ENCODE assay signal across 27 cellular contexts in genomic region chr3:105534491-105534890, GRCh38.
"Had no signal": no experiment of that assay in that cellular context is flagged by ENCODE, and none has a peak within 500 bp of the region (broad histone marks: within the 10 kb centered on the region; RNA-seq: fewer than 3 reads in every experiment).

No MANE protein-coding gene starts in this region.

- H3K27me3 ChIP-seq: esophagus muscularis mucosa, foreskin keratinocyte, gastroesophageal sphincter, heart left ventricle, hepatocyte, neural progenitor cell, right atrium auricular region, stomach, thyroid gland, vagina had no signal

- H3K4me1 Mint-ChIP-seq: endodermal cell; memory B cell; mesothelial cell of epicardium; naive thymus-derived CD4-positive, alpha-beta T cell; nephron; neural progenitor cell; stimulated activated effector memory CD8-positive, alpha-beta T cell treated with anti-CD3 and anti-CD28 coated beads, Interleukin-12 subunit alpha, Interleukin-12 subunit beta, amount 100 ng/mL, for 72 hours had no signal

- FAIRE-seq: kidney had no signal

- ATAC-seq: foreskin keratinocyte; gastroesophageal sphincter; heart left ventricle; left lobe of liver; mucosa of descending colon; naive thymus-derived CD4-positive, alpha-beta T cell; sciatic nerve; stimulated activated effector memory CD8-positive, alpha-beta T cell treated with anti-CD3 and anti-CD28 coated beads, Interleukin-12 subunit alpha, Interleukin-12 subunit beta, amount 100 ng/mL, for 72 hours had no signal

- H3K4me3 ChIP-seq: esophagus muscularis mucosa, gastroesophageal sphincter, heart left ventricle, hepatocyte, lung, mucosa of descending colon, neural progenitor cell, right atrium auricular region, stomach, thyroid gland, vagina had no signal

- H3K4me1 ChIP-seq: esophagus muscularis mucosa, foreskin keratinocyte, gastroesophageal sphincter, heart left ventricle, neural progenitor cell, right atrium auricular region, stomach, thyroid gland, vagina had no signal

- H2AFZ ChIP-seq: hepatocyte, neural progenitor cell, parathyroid adenoma had no signal

- H3K27ac ChIP-seq: esophagus muscularis mucosa, foreskin keratinocyte, gastroesophageal sphincter, heart left ventricle, hepatocyte, neural progenitor cell, parathyroid adenoma, right atrium auricular region, stomach, thyroid gland, vagina had no signal

- H3K9ac ChIP-seq: neural progenitor cell, parathyroid adenoma had no signal

- H3K9me3 ChIP-seq: esophagus muscularis mucosa, gastroesophageal sphincter, heart left ventricle, mucosa of descending colon, right atrium auricular region, stomach, thyroid gland, vagina had no signal

- H3K27ac Mint-ChIP-seq: endodermal cell; memory B cell; mesothelial cell of epicardium; naive thymus-derived CD4-positive, alpha-beta T cell; nephron; neural progenitor cell; progenitor cell of endocrine pancreas; stimulated activated effector memory CD8-positive, alpha-beta T cell treated with anti-CD3 and anti-CD28 coated beads, Interleukin-12 subunit alpha, Interleukin-12 subunit beta, amount 100 ng/mL, for 72 hours had no signal

- H3K36me3 ChIP-seq: heart left ventricle, neural progenitor cell, right atrium auricular region, thyroid gland, vagina had no signal

- H3K27me3 Mint-ChIP-seq: memory B cell; naive thymus-derived CD4-positive, alpha-beta T cell; progenitor cell of endocrine pancreas had no signal

- DNase-seq: effector CD8-positive, alpha-beta T cell; endodermal cell; foreskin keratinocyte; heart left ventricle; kidney; mucosa of descending colon; naive thymus-derived CD4-positive, alpha-beta T cell; stimulated activated CD4-positive, alpha-beta T cell treated with anti-CD3 and anti-CD28 coated beads, Interleukin-2, amount 100 ng/mL, for 24 hours; stimulated activated CD4-positive, alpha-beta T cell treated with anti-CD3 and anti-CD28 coated beads, Interleukin-4, amount 100 ng/mL, for 24 hours; stimulated activated naive CD4-positive, alpha-beta T cell treated with Interleukin-2 at 50 U/mL for 16 hours; stomach; thyroid gland had no signal

- H3K4me3 Mint-ChIP-seq: endodermal cell; memory B cell; mesothelial cell of epicardium; naive thymus-derived CD4-positive, alpha-beta T cell; nephron; neural progenitor cell; stimulated activated effector memory CD8-positive, alpha-beta T cell treated with anti-CD3 and anti-CD28 coated beads, Interleukin-12 subunit alpha, Interleukin-12 subunit beta, amount 100 ng/mL, for 72 hours had no signal

- H3K36me3 Mint-ChIP-seq: neural progenitor cell; stimulated activated effector memory CD8-positive, alpha-beta T cell treated with anti-CD3 and anti-CD28 coated beads, Interleukin-12 subunit alpha, Interleukin-12 subunit beta, amount 100 ng/mL, for 72 hours had no signal

- H3K4me2 ChIP-seq: hepatocyte, neural progenitor cell had no signal
